Comparison of ENCODE assay signal across 7 cellular contexts in the genomic region with DNA sequence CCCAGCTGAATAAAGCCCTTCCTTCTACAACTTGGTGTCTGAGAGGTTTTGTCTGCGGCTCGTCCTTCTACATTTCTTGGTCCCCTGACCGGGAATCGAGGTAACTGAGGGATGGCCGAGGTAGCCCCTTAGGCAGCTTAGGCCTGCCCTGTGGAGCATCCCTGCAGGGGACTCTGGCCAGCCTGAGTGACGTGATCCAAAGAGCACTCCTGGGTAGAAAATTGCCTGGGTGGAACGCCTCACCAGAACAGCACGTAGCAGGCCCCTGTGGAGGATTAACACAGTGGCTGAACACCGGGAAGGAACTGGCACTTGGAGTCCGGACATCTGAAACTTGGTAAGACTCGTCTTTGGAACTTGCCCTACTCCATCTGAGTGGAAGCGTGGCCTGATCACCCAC.
DNase-seq lines count a peak whose midpoint lies in the region; ATAC-seq and TF ChIP-seq lines count a peak whose summit lies in the region.
"Not testable (repeated sequence)": the region's sequence is repeated elsewhere in the genome, so short reads cannot be mapped to it uniquely, and the experiment has no call there.

No MANE protein-coding gene starts in this region.

- H3K23ac ChIP-seq in mesenchymal stem cell (ENCODE audit: low read length in 2 of 2); neuronal stem cell (ENCODE audit: low read depth, low read length, poor library complexity): not testable (repeated sequence)

- WGBS in body of pancreas, 2 donors: 84 to 85% methylated on average over 6 to 12 of the region's 12 CpGs
- WGBS in mesenchymal stem cell: 78% methylated on average over 12 of the region's 12 CpGs
- WGBS in neuronal stem cell (ENCODE audit: extremely low coverage in 2 of 2, insufficient read length in 2 of 2, insufficient replicate concordance in 1 of 2), 2 donors: no CpG with 5 or more reads among the region's 12 CpGs

- not testable (repeated sequence) for H3K4ac ChIP-seq in mesenchymal stem cell (ENCODE audit: low read depth in 1 of 2, low read length in 2 of 2); neuronal stem cell (ENCODE audit: low read length)

- in situ Hi-C loops in ACHN (cut with HindIII; ENCODE audit: low pct_ligation_motif_present, low pct_unique_long_range_greater_than_20kb, low sequenced_read_pairs): not testable (repeated sequence)

- not testable (repeated sequence) for H2AFZ ChIP-seq in mesenchymal stem cell (ENCODE audit: low read depth, low read length); neuronal stem cell (ENCODE audit: low read length)

- peak overlapping the region; percentile 70 for H2BK5ac ChIP-seq in mesenchymal stem cell (ENCODE audit: low read depth, low read length, poor library complexity, severe bottlenecking)
- H2BK5ac ChIP-seq in neuronal stem cell (ENCODE audit: low read length): not testable (repeated sequence)

- H3K18ac ChIP-seq in mesenchymal stem cell (ENCODE audit: low read depth in 1 of 2, low read length in 2 of 2); neuronal stem cell (ENCODE audit: low read length): not testable (repeated sequence)

- DNase-seq in ACHN (peak; percentile 60), HK-2 (ENCODE audit: unreplicated experiment) (peak; percentile 36), glomerular visceral epithelial cell (ENCODE audit: extremely low spot score) (peak; percentile 73), left kidney (ENCODE audit: low read depth, low spot score) (peak; percentile 2)
- DNase-seq in body of pancreas; mesenchymal stem cell; neuronal stem cell (ENCODE audit: low spot score): not testable (repeated sequence)

- H2BK12ac ChIP-seq in mesenchymal stem cell (ENCODE audit: low read length in 2 of 2): not testable (repeated sequence)
- peak overlapping the region; percentile 10 for H2BK12ac ChIP-seq in neuronal stem cell (ENCODE audit: low read length)

- not testable (repeated sequence) for H2BK120ac ChIP-seq in mesenchymal stem cell (ENCODE audit: low read depth, low read length); neuronal stem cell (ENCODE audit: low read depth, low read length)

- H3K4me3 ChIP-seq in body of pancreas; mesenchymal stem cell (ENCODE audit: insufficient read depth in 1 of 2, low read depth in 1 of 2, low read length in 2 of 2); neuronal stem cell (ENCODE audit: low read length in 2 of 2): not testable (repeated sequence)

- H3K27me3 ChIP-seq in body of pancreas; mesenchymal stem cell (ENCODE audit: control insufficient read depth in 1 of 2, insufficient read depth in 1 of 2, low read length in 2 of 2); neuronal stem cell (ENCODE audit: control insufficient read depth in 3 of 3, insufficient read depth in 3 of 3, low read depth in 1 of 3, low read length in 3 of 3): not testable (repeated sequence)

- peak overlapping the region; percentile 54 to 81 (median 64) for H3K27ac ChIP-seq in body of pancreas
- H3K27ac ChIP-seq in mesenchymal stem cell (ENCODE audit: low read length, poor library complexity, severe bottlenecking): peak overlapping the region; percentile 87
- not testable (repeated sequence) for H3K27ac ChIP-seq in neuronal stem cell (replicated peaks; ENCODE audit: low read length)

- not testable (repeated sequence) for H3K79me1 ChIP-seq in mesenchymal stem cell (replicated peaks; ENCODE audit: low read length, poor library complexity, severe bottlenecking); neuronal stem cell (ENCODE audit: low read depth, low read length)

- ATAC-seq in body of pancreas: not testable (repeated sequence)

- not testable (repeated sequence) for H3K4me1 ChIP-seq in body of pancreas; mesenchymal stem cell (ENCODE audit: control insufficient read depth, insufficient read depth, low read depth, low read length); neuronal stem cell (ENCODE audit: control insufficient read depth in 2 of 2, insufficient read depth in 1 of 2, low read depth in 1 of 2, low read length in 2 of 2)

- H4K8ac ChIP-seq in mesenchymal stem cell (ENCODE audit: low read length); neuronal stem cell (ENCODE audit: low read depth, low read length): not testable (repeated sequence)

- intact Hi-C loops in body of pancreas (cut with DNase I): not testable (repeated sequence)

- TF ChIP-seq CTCF in body of pancreas (IDR thresholded peaks at IDR 0.05): not testable (repeated sequence)

- H2BK15ac ChIP-seq in mesenchymal stem cell (ENCODE audit: low read depth, poor library complexity, severe bottlenecking); neuronal stem cell (ENCODE audit: low read length): not testable (repeated sequence)

- not testable (repeated sequence) for TF ChIP-seq POLR2A in body of pancreas (IDR thresholded peaks at IDR 0.05)

- H3K9ac ChIP-seq in mesenchymal stem cell (ENCODE audit: low read length); neuronal stem cell (ENCODE audit: low read depth, low read length, poor library complexity): not testable (repeated sequence)

- H4K91ac ChIP-seq in mesenchymal stem cell (ENCODE audit: low read length); neuronal stem cell (ENCODE audit: low read depth, low read length, poor library complexity): not testable (repeated sequence)

- not testable (repeated sequence) for H2AK5ac ChIP-seq in mesenchymal stem cell (ENCODE audit: low read length, severe bottlenecking); neuronal stem cell (ENCODE audit: low read depth, low read length)

- H3K14ac ChIP-seq in mesenchymal stem cell (ENCODE audit: low read length in 2 of 2); neuronal stem cell (ENCODE audit: low read length): not testable (repeated sequence)

- not testable (repeated sequence) for H3K9me3 ChIP-seq in body of pancreas; mesenchymal stem cell (ENCODE audit: control insufficient read depth, low read length); neuronal stem cell (replicated peaks in 1 of 2; ENCODE audit: control insufficient read depth in 2 of 2, insufficient read depth in 1 of 2, low read depth in 1 of 2, low read length in 2 of 2)

- H3K36me3 ChIP-seq in body of pancreas (replicated peaks in 1 of 2; ENCODE audit: insufficient read depth in 1 of 2, low read depth in 2 of 2); mesenchymal stem cell (ENCODE audit: control insufficient read depth in 1 of 2, insufficient read depth in 2 of 2, low read depth in 1 of 2, low read length in 2 of 2); neuronal stem cell (replicated peaks in 1 of 2; ENCODE audit: control insufficient read depth in 2 of 2, insufficient read depth in 2 of 2, low read length in 2 of 2): not testable (repeated sequence)

- H3K4me2 ChIP-seq in mesenchymal stem cell (ENCODE audit: low read length, poor library complexity, severe bottlenecking); neuronal stem cell (ENCODE audit: insufficient read depth, low read length, poor library complexity, severe bottlenecking): not testable (repeated sequence)
